20 cellular contexts compared by ENCODE assay signal in the genomic region with DNA sequence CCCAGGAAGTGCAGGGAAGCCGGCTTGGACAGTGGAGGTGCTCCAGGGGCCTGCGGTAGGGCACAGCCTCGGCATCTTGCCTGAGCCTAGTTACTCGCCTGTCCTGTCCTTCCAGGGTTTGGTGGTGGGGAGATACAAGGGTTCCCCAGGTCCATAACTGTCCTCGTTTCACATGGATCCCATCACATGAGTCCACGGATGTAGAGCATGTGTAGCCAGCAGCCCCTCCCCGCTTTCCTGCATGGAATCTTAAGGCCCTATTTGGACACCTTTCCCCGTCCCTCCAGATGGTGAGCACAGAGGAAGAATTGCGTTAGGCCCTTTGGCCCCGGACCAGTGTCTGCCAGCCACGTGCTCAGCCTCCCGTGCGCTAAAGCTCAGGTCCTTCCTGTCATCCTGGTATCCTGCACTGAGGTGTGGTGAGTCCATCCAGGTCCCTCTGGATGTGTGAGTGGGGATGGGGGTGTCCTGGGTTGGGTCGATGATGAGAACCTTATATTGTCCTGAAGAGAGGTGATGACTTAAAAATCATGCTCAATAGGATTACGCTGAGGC.
A peak's percentile ranks its signal among the peaks of the same experiment; 100 is the strongest.
DNase-seq lines count a peak whose midpoint lies in the region; ATAC-seq, FAIRE-seq and TF ChIP-seq lines count a peak whose summit lies in the region.
"Had no signal": no experiment of that assay in that cellular context is flagged by ENCODE, and none has a peak within 500 bp of the region (broad histone marks: within the 10 kb centered on the region; RNA-seq: fewer than 3 reads in every experiment).

No MANE protein-coding gene starts in this region.

- H3K9me3 Mint-ChIP-seq in glutamatergic neuron (ENCODE audit: unreplicated experiment) = peaks cover 18% of the 10 kb centered on the region

- no peak for FAIRE-seq in kidney (lab: Jason Lieb, UNC)
- FAIRE-seq: A204.1, D721Med, H54, K562 had no signal

- ATAC-seq in Right ventricle myocardium inferior (no peak), heart right ventricle (no peak), HG02885 (IDR thresholded peaks at IDR 0.05; ENCODE audit: poor library complexity, unreplicated experiment) (no peak)
- ATAC-seq: K562 had no signal

- H3K36me3 Mint-ChIP-seq in glutamatergic neuron (ENCODE audit: unreplicated experiment) = peaks cover 11% of the 10 kb centered on the region

- H3K27me3 ChIP-seq in heart right ventricle = no peaks in the 10 kb centered on the region
- H3K27me3 ChIP-seq in spleen (replicated peaks in 1 of 7) = no peaks in the 10 kb centered on the region
- H3K27me3 ChIP-seq: MG63, Peyer's patch had no signal

- TF ChIP-seq CTCF in heart right ventricle (IDR thresholded peaks at IDR 0.05) (no peak), glutamatergic neuron (IDR thresholded peaks at IDR 0.05; ENCODE audit: partially characterized antibody, unreplicated experiment) (no peak), kidney (IDR thresholded peaks at IDR 0.05; ENCODE audit: borderline replicate concordance, extremely low read depth, insufficient read depth) (no peak), spleen (IDR thresholded peaks at IDR 0.05 in 8 of 11, conservative IDR thresholded peaks at IDR 0.05 in 3 of 11) (no peak)

- H3K36me3 ChIP-seq in heart right ventricle = no peaks in the 10 kb centered on the region
- H3K36me3 ChIP-seq in kidney (ENCODE audit: control insufficient read depth in 1 of 2, insufficient read depth in 2 of 2, low read length in 2 of 2) = no peaks in the 10 kb centered on the region
- H3K36me3 ChIP-seq in spleen = no peaks in the 10 kb centered on the region
- H3K36me3 ChIP-seq: MG63, Peyer's patch had no signal

- DNase-seq in Right ventricle myocardium inferior (ENCODE audit: missing footprints) (peak; percentile 28), heart right ventricle (no peak), glutamatergic neuron (peak; percentile 3), kidney (peak; percentile 27), spleen (peak; percentile 37), T1000 (lab: John Stamatoyannopoulos, UW) (no peak), NCI-H128 (lab: John Stamatoyannopoulos, UW; ENCODE audit: unreplicated experiment) (no peak)
- DNase-seq: DMS79, MG63, NCI-H1417 treated with DMSO at 0.1 percent for 48 hours, NCI-H187, NCI-H446, NCI-H526 had no signal

- H3K4me1 Mint-ChIP-seq in glutamatergic neuron (ENCODE audit: low read depth, unreplicated experiment) = no peaks in the 10 kb centered on the region

- H3K4me3 Mint-ChIP-seq in glutamatergic neuron (ENCODE audit: unreplicated experiment) = no peak overlapping the region

- H3K4me1 ChIP-seq in heart right ventricle (no peaks in the 10 kb centered on the region), kidney (ENCODE audit: control insufficient read depth in 1 of 2, insufficient read depth in 1 of 2, low read depth in 1 of 2, low read length in 2 of 2) (no peaks in the 10 kb centered on the region), spleen (no peaks in the 10 kb centered on the region)
- H3K4me1 ChIP-seq: Peyer's patch had no signal

- intact Hi-C loops in Right ventricle myocardium inferior (cut with DNase I) (no loop called here), heart right ventricle (cut with DNase I) (no loop called here), kidney (cut with DNase I) (no loop called here), spleen (cut with DNase I; ENCODE audit: low total_unique reads) (no loop called here)

- H3K4me3 ChIP-seq in heart right ventricle (no peak overlapping the region), kidney (ENCODE audit: low read length in 2 of 2) (no peak overlapping the region), spleen (no peak overlapping the region)
- H3K4me3 ChIP-seq: K562, MG63, Peyer's patch had no signal

- no peak overlapping the region for H3K9ac ChIP-seq in kidney (ENCODE audit: low read length in 2 of 2)

- H3K27me3 Mint-ChIP-seq in glutamatergic neuron (ENCODE audit: unreplicated experiment) = peaks cover 5% of the 10 kb centered on the region

- 85% methylated on average over 15 of the region's 15 CpGs for WGBS in heart right ventricle, 2 donors
- WGBS in spleen, 5 donors = 85 to 91% (median 86%) methylated on average over 11 to 15 of the region's 15 CpGs

- H3K27ac ChIP-seq in heart right ventricle (no peak overlapping the region), kidney (ENCODE audit: low read depth in 2 of 2, low read length in 2 of 2) (no peak overlapping the region), spleen (no peak overlapping the region)
- H3K27ac ChIP-seq: C4-2B, Peyer's patch had no signal

- TF ChIP-seq POLR2A in spleen (IDR thresholded peaks at IDR 0.05) = no peak

- H3K27ac Mint-ChIP-seq in glutamatergic neuron (ENCODE audit: unreplicated experiment) = no peak overlapping the region

- H3K9me3 ChIP-seq in heart right ventricle = peaks cover 0 to 95% (median 0%) of the 10 kb centered on the region in 11 donors
- peaks cover 0 to 9% of the 10 kb centered on the region in 2 donors for H3K9me3 ChIP-seq in kidney (ENCODE audit: control insufficient read depth in 1 of 2, low read length in 2 of 2)
- peaks cover 0 to 100% (median 80%) of the 10 kb centered on the region in 8 donors for H3K9me3 ChIP-seq in spleen
- H3K9me3 ChIP-seq: MG63 had no signal

Comparison
In these comparisons a context has a peak if more than half of its experiments do, and no peak if none do; other contexts are left out.
1. DNase-seq: peak in Right ventricle myocardium inferior (single experiment), glutamatergic neuron (single experiment), kidney (single experiment) and spleen (single experiment); none in heart right ventricle (0 of 2), T1000 (single experiment) and NCI-H128 (single experiment).